9 cellular contexts compared by ENCODE assay signal in genomic region chr7:76310102-76310957, GRCh38. TPM values are rescaled to one million over a fixed set of nuclear protein-coding genes. Genes with fewer than 3 reads are reported as not detected.
A peak's percentile ranks its signal among the peaks of the same experiment; 100 is the strongest.
DNase-seq lines count a peak whose midpoint lies in the region; ATAC-seq, FAIRE-seq and TF ChIP-seq lines count a peak whose summit lies in the region.
"Had no signal": no experiment of that assay in that cellular context is flagged by ENCODE, and none has a peak within 500 bp of the region (broad histone marks: within the 10 kb centered on the region; RNA-seq: fewer than 3 reads in every experiment).

No MANE protein-coding gene starts in this region.

- no peaks in the 10 kb centered on the region for H3K79me2 ChIP-seq in HepG2 (ENCODE audit: insufficient read depth, low read length)

- TF ChIP-seq EP300 in HepG2 (IDR thresholded peaks at IDR 0.05; ENCODE audit: low read depth in 2 of 2, low read length in 2 of 2) (no peak), HepG2 (CRISPR knock-in tag; IDR thresholded peaks at IDR 0.05; ENCODE audit: borderline replicate concordance) (no peak)

- WGBS in HepG2 (ENCODE audit: low lambda C conversion rate) = 28% methylated on average over 15 of the region's 21 CpGs

- TF ChIP-seq POLR2A in HepG2 (IDR thresholded peaks at IDR 0.05; ENCODE audit: insufficient read depth in 1 of 2, low read depth in 2 of 2, low read length in 2 of 2) = no peak

- no peak for TF ChIP-seq RAD21 in HepG2 (CRISPR knock-in tag; IDR thresholded peaks at IDR 0.05)

- H3K4me1 ChIP-seq in HepG2 (ENCODE audit: insufficient read depth, low read length) = peaks cover 49% of the 10 kb centered on the region

- ATAC-seq in HepG2 (peak; percentile 9; the same call in 1 of the 3 replicates), GM21619 (IDR thresholded peaks at IDR 0.05; ENCODE audit: unreplicated experiment) (no peak), GM18907 (IDR thresholded peaks at IDR 0.05; ENCODE audit: unreplicated experiment) (no peak), HG03135 (IDR thresholded peaks at IDR 0.05; ENCODE audit: unreplicated experiment) (no peak)

- H3K9ac ChIP-seq in HepG2 (ENCODE audit: insufficient read depth, low read depth, low read length) = no peak overlapping the region

- TF ChIP-seq CTCF in 22Rv1 (IDR thresholded peaks at IDR 0.05) = no peak
- no peak for TF ChIP-seq CTCF in HepG2 (CRISPR knock-in tag; IDR thresholded peaks at IDR 0.05)

- H3K4me3 ChIP-seq in HepG2 (replicated peaks in 1 of 3; ENCODE audit: insufficient read depth in 1 of 3, low read depth in 2 of 3, low read length in 3 of 3) = peak overlapping the region in 1 of 3 experiments; percentile 42; a peak in 1 of 6 replicates
- H3K4me3 ChIP-seq: lung had no signal

- H3K27me3 ChIP-seq in HepG2 (ENCODE audit: control insufficient read depth in 1 of 2, insufficient read depth in 2 of 2, low read length in 2 of 2) = no peaks in the 10 kb centered on the region

- H4K20me1 ChIP-seq in HepG2 (ENCODE audit: insufficient read depth, low read length) = no peaks in the 10 kb centered on the region

- DNase-seq in NCI-H1694 (lab: John Stamatoyannopoulos, UW) (peak; percentile 90), amygdala (lab: John Stamatoyannopoulos, UW) (peak in 42 of 56 donors; percentile 10 to 87 (median 48)), HepG2 (ENCODE audit: low spot score) (no peak)
- DNase-seq in activated CD4-positive, CD25-positive, alpha-beta regulatory T cell treated with anti-CD3 and anti-CD28 coated beads, Interleukin-2, amount 50 U/mL, for 72 hours = no peak

- FAIRE-seq in HepG2 (lab: Jason Lieb, UNC) = no peak

- peak overlapping the region; percentile 28 for H3K27ac ChIP-seq in 22Rv1
- H3K27ac ChIP-seq in HepG2 (ENCODE audit: extremely low read length, insufficient read depth, low read length) = no peak overlapping the region

- CTCF ChIA-PET in HepG2 (lab: Yijun Ruan, JAX; ENCODE audit: low intra/inter-chr PET ratio, low total read pairs) = interaction anchor here (6.3 kb wide), 1 partner anchor 17 kb away, joined by 179 read pairs; no protein-coding TSS in a partner anchor

- peak overlapping the region; percentile 73 for H3K4me2 ChIP-seq in HepG2 (ENCODE audit: low read depth, low read length)

- no peaks in the 10 kb centered on the region for H3K36me3 ChIP-seq in HepG2 (replicated peaks in 1 of 2; ENCODE audit: control insufficient read depth in 1 of 2, insufficient read depth in 2 of 2, low read length in 2 of 2)

- no peak overlapping the region for H2AFZ ChIP-seq in HepG2 (ENCODE audit: low read length)

- no TSS peak for BruUV-seq in HepG2 (replicated peaks; lab: Mats Ljungman, UMichigan)

- in situ Hi-C loops in HepG2 (cut with HindIII; ENCODE audit: extremely low pct_ligation_motif_present, low pct_unique_long_range_greater_than_20kb) = loop anchor here (5.0 kb wide), 1 partner anchor 138 kb away; no protein-coding TSS in a partner anchor

- intact Hi-C loops in HepG2 (cut with micrococcal nuclease; ENCODE audit: unreplicated experiment) = no loop called here

- POLR2A ChIA-PET in HepG2 (lab: Yijun Ruan, JAX) = no interaction called here

- H3K9me3 ChIP-seq in HepG2 (ENCODE audit: low read length) = no peaks in the 10 kb centered on the region

TF ChIP-seq in HepG2, 621 proteins besides CTCF, POLR2A, EP300 and RAD21 (continues in another document):
- no peak for TF ChIP-seq ZBTB37 (CRISPR knock-in tag; IDR thresholded peaks at IDR 0.05)
- TF ChIP-seq JUND (CRISPR knock-in tag; IDR thresholded peaks at IDR 0.05) = no peak
- no peak for TF ChIP-seq CEBPB (IDR thresholded peaks at IDR 0.05; ENCODE audit: borderline replicate concordance, low read depth, low read length)
- TF ChIP-seq ZFP36 (IDR thresholded peaks at IDR 0.05; ENCODE audit: borderline replicate concordance, low read depth, low read length, partially characterized antibody) = no peak
- TF ChIP-seq ZSCAN9 (CRISPR knock-in tag; IDR thresholded peaks at IDR 0.05; ENCODE audit: borderline replicate concordance) = no peak
- no peak for TF ChIP-seq PITX1 (CRISPR knock-in tag; IDR thresholded peaks at IDR 0.05)

RNA-seq across cellular contexts. Expression of gene HSPB1, which starts 7.9 kb away (rescaled TPM):
- 21.0 and 22.7 TPM in 2 replicates for total RNA-seq in HepG2 (2016; rRNA removed; fragmentation: Illumina TruSeq; extraction: Trizol)
- 28.6 and 37.9 TPM in 2 replicates for total RNA-seq in HepG2 (2016; cell fraction: cytosol; rRNA removed; fragmentation: Illumina TruSeq; extraction: Trizol; ENCODE audit: low read depth)
- total RNA-seq in HepG2 (2016; cell fraction: insoluble cytoplasmic fraction; rRNA removed; fragmentation: Illumina TruSeq; extraction: Trizol) = 19.5 and 23.3 TPM in 2 replicates
- total RNA-seq in HepG2 (2016; cell fraction: membrane; rRNA removed; fragmentation: Illumina TruSeq; extraction: Trizol) = 23.9 and 34.4 TPM in 2 replicates
- 7.9 and 12.0 TPM in 2 replicates for total RNA-seq in HepG2 (2016; cell fraction: nucleus; rRNA removed; fragmentation: Illumina TruSeq; extraction: Trizol)
- polyA plus RNA-seq in HepG2 (2011; rRNA removed) = 38.6 and 58.7 TPM in 2 replicates
- polyA plus RNA-seq in HepG2 (2011; cell fraction: cytosol; rRNA removed) = 27.4 and 50.9 TPM in 2 replicates
- 34.0 and 48.4 TPM in 2 replicates for polyA plus RNA-seq in HepG2 (2011; cell fraction: nucleus; rRNA removed)
- 35.1 and 96.6 TPM in 2 replicates for polyA plus RNA-seq in HepG2 (2012)
- 146 and 151 TPM in 2 replicates for polyA plus RNA-seq in HepG2 (2016; cell fraction: cytosol; fragmentation: Illumina TruSeq; extraction: Trizol; ENCODE audit: low read depth)
- polyA plus RNA-seq in HepG2 (2016; cell fraction: insoluble cytoplasmic fraction; fragmentation: Illumina TruSeq; extraction: Trizol; ENCODE audit: low read depth) = 58.6 and 80.2 TPM in 2 replicates
- 115 and 119 TPM in 2 replicates for polyA plus RNA-seq in HepG2 (2016; cell fraction: membrane; fragmentation: Illumina TruSeq; extraction: Trizol; ENCODE audit: low read depth)
- polyA plus RNA-seq in HepG2 (2016; cell fraction: nucleus; fragmentation: Illumina TruSeq; extraction: Trizol; ENCODE audit: insufficient read depth, low read depth) = 42.2 and 50.9 TPM in 2 replicates
- 27.1 and 53.9 TPM in 2 replicates for polyA minus RNA-seq in HepG2 (2011; rRNA and poly(A)+ RNA removed; ENCODE audit: low replicate concordance)
- polyA minus RNA-seq in HepG2 (2011; cell fraction: cytosol; rRNA and poly(A)+ RNA removed) = 26.1 and 27.0 TPM in 2 replicates
- 5.0 and 5.2 TPM in 2 replicates for polyA minus RNA-seq in HepG2 (2011; cell fraction: nucleus; rRNA and poly(A)+ RNA removed)

RNA-seq across cellular contexts. Expression of gene YWHAG, which starts 48.5 kb away (rescaled TPM):
- 67.5 and 93.7 TPM in 2 replicates for total RNA-seq in HepG2 (2016; rRNA removed; fragmentation: Illumina TruSeq; extraction: Trizol)
- total RNA-seq in HepG2 (2016; cell fraction: cytosol; rRNA removed; fragmentation: Illumina TruSeq; extraction: Trizol; ENCODE audit: low read depth) = 7.9 and 9.3 TPM in 2 replicates
- 72.6 and 87.9 TPM in 2 replicates for total RNA-seq in HepG2 (2016; cell fraction: insoluble cytoplasmic fraction; rRNA removed; fragmentation: Illumina TruSeq; extraction: Trizol)
- total RNA-seq in HepG2 (2016; cell fraction: membrane; rRNA removed; fragmentation: Illumina TruSeq; extraction: Trizol) = 43.2 and 47.4 TPM in 2 replicates
- 40.4 and 44.1 TPM in 2 replicates for total RNA-seq in HepG2 (2016; cell fraction: nucleus; rRNA removed; fragmentation: Illumina TruSeq; extraction: Trizol)
- 36.7 and 36.9 TPM in 2 replicates for polyA plus RNA-seq in HepG2 (2011; rRNA removed)
- 18.0 and 24.8 TPM in 2 replicates for polyA plus RNA-seq in HepG2 (2011; cell fraction: cytosol; rRNA removed)
- polyA plus RNA-seq in HepG2 (2011; cell fraction: nucleus; rRNA removed) = 23.3 and 26.1 TPM in 2 replicates
- polyA plus RNA-seq in HepG2 (2012) = 82.2 and 83.9 TPM in 2 replicates
- polyA plus RNA-seq in HepG2 (2016; cell fraction: cytosol; fragmentation: Illumina TruSeq; extraction: Trizol; ENCODE audit: low read depth) = 5.9 and 6.1 TPM in 2 replicates
- 125 and 130 TPM in 2 replicates for polyA plus RNA-seq in HepG2 (2016; cell fraction: insoluble cytoplasmic fraction; fragmentation: Illumina TruSeq; extraction: Trizol; ENCODE audit: low read depth)
- polyA plus RNA-seq in HepG2 (2016; cell fraction: membrane; fragmentation: Illumina TruSeq; extraction: Trizol; ENCODE audit: low read depth) = 21.8 and 25.4 TPM in 2 replicates
- 69.2 and 70.0 TPM in 2 replicates for polyA plus RNA-seq in HepG2 (2016; cell fraction: nucleus; fragmentation: Illumina TruSeq; extraction: Trizol; ENCODE audit: insufficient read depth, low read depth)
- 56.5 and 77.8 TPM in 2 replicates for polyA minus RNA-seq in HepG2 (2011; rRNA and poly(A)+ RNA removed; ENCODE audit: low replicate concordance)
- polyA minus RNA-seq in HepG2 (2011; cell fraction: cytosol; rRNA and poly(A)+ RNA removed) = 55.6 and 57.6 TPM in 2 replicates
- 27.9 and 31.8 TPM in 2 replicates for polyA minus RNA-seq in HepG2 (2011; cell fraction: nucleus; rRNA and poly(A)+ RNA removed)

Comparison
In these comparisons a context has a peak if more than half of its experiments do, and no peak if none do; other contexts are left out.
1. DNase-seq: peak in NCI-H1694 (single experiment) and amygdala (42 of 56); none in HepG2 (single experiment) and activated CD4-positive, CD25-positive, alpha-beta regulatory T cell treated with anti-CD3 and anti-CD28 coated beads, Interleukin-2, amount 50 U/mL, for 72 hours (single experiment).